In genomic region chr16:49346459-49346858, GRCh38 we compare ENCODE assay signal across 10 cellular contexts. TPM values are rescaled to one million over a fixed set of nuclear protein-coding genes. Genes with fewer than 3 reads are reported as not detected.
"Had no signal": no experiment of that assay in that cellular context is flagged by ENCODE, and none has a peak within 500 bp of the region (broad histone marks: within the 10 kb centered on the region; RNA-seq: fewer than 3 reads in every experiment).

No MANE protein-coding gene starts in this region.

- H3K4me3 ChIP-seq: K562 had no signal

- H3K36me3 Mint-ChIP-seq: IgD-negative memory B cell had no signal

- H3K4me3 Mint-ChIP-seq: IgD-negative memory B cell had no signal

- H3K27ac ChIP-seq: HL-60, KMS-11 had no signal

- H3K27ac Mint-ChIP-seq: IgD-negative memory B cell had no signal

- ATAC-seq: HepG2 had no signal

- DNase-seq: IMR-90, KBM-7, KG1 had no signal

RNA-seq across cellular contexts. Expression of gene C16orf78, which starts 27.1 kb away (rescaled TPM):
- total RNA-seq: HepG2, HT-29, HT1080, IMR-90, K562 had no signal
